ENCODE assay signal across 22 cellular contexts in genomic region chr14:31987691-31988090, GRCh38.
"Had no signal": no experiment of that assay in that cellular context is flagged by ENCODE, and none has a peak within 500 bp of the region (broad histone marks: within the 10 kb centered on the region; RNA-seq: fewer than 3 reads in every experiment).

No MANE protein-coding gene starts in this region.

- H3K4me1 ChIP-seq: colonic mucosa had no signal

- H3K4me1 Mint-ChIP-seq: endodermal cell; natural killer cell; stimulated activated naive CD8-positive, alpha-beta T cell treated with anti-CD3 and anti-CD28 coated beads, Interleukin-15, amount 100 ng/mL, for 72 hours had no signal

- H3K4me3 ChIP-seq: colonic mucosa, gastrocnemius medialis, psoas muscle, skin epidermis, suprapubic skin, transverse colon, vagina had no signal

- DNase-seq: colonic mucosa; effector CD8-positive, alpha-beta T cell; endodermal cell; foreskin fibroblast; gastrocnemius medialis; head of caudate nucleus; natural killer cell; nucleus accumbens; psoas muscle; right cardiac atrium; stimulated activated CD4-positive, alpha-beta T cell treated with anti-CD3 and anti-CD28 coated beads, Interleukin-15, amount 100 ng/mL, for 24 hours; stimulated activated CD4-positive, alpha-beta T cell treated with anti-CD3 and anti-CD28 coated beads, Interleukin-4, amount 100 ng/mL, for 1 hour; stimulated activated CD8-positive, alpha-beta memory T cell treated with anti-CD3 and anti-CD28 coated beads, Interleukin-4, amount 100 ng/mL, for 48 hours; stimulated activated naive CD4-positive, alpha-beta T cell; stimulated activated naive CD8-positive, alpha-beta T cell treated with anti-CD3 and anti-CD28 coated beads, Interleukin-15, amount 100 ng/mL, for 72 hours; transverse colon had no signal

- H3K27ac ChIP-seq: colonic mucosa, epithelial cell of prostate, gastrocnemius medialis, psoas muscle, skin epidermis, suprapubic skin, transverse colon, vagina had no signal

- H3K27me3 ChIP-seq: colonic mucosa, gastrocnemius medialis, suprapubic skin, transverse colon, vagina had no signal

- H3K27ac Mint-ChIP-seq: dendritic cell treated with granulocyte-macrophage colony-stimulating factor and Interleukin-4, amounts not matched to agents 40 ng/mL and 50 ng/mL, for 4 days; endodermal cell; natural killer cell; stimulated activated naive CD8-positive, alpha-beta T cell treated with anti-CD3 and anti-CD28 coated beads, Interleukin-15, amount 100 ng/mL, for 72 hours had no signal

- H3K36me3 Mint-ChIP-seq: natural killer cell had no signal

- H3K9me3 ChIP-seq: colonic mucosa had no signal

- ATAC-seq: esophagus mucosa; gastrocnemius medialis; natural killer cell; psoas muscle; right cardiac atrium; stimulated activated naive CD8-positive, alpha-beta T cell treated with anti-CD3 and anti-CD28 coated beads, Interleukin-15, amount 100 ng/mL, for 72 hours had no signal

- H3K36me3 ChIP-seq: colonic mucosa, gastrocnemius medialis, suprapubic skin, transverse colon, vagina had no signal

- H3K27me3 Mint-ChIP-seq: dendritic cell treated with granulocyte-macrophage colony-stimulating factor and Interleukin-4, amounts not matched to agents 40 ng/mL and 50 ng/mL, for 4 days had no signal

- H3K4me3 Mint-ChIP-seq: dendritic cell treated with granulocyte-macrophage colony-stimulating factor and Interleukin-4, amounts not matched to agents 40 ng/mL and 50 ng/mL, for 4 days; endodermal cell; natural killer cell; stimulated activated naive CD8-positive, alpha-beta T cell treated with anti-CD3 and anti-CD28 coated beads, Interleukin-15, amount 100 ng/mL, for 72 hours had no signal
